8 cellular contexts compared by ENCODE assay signal in the genomic region with DNA sequence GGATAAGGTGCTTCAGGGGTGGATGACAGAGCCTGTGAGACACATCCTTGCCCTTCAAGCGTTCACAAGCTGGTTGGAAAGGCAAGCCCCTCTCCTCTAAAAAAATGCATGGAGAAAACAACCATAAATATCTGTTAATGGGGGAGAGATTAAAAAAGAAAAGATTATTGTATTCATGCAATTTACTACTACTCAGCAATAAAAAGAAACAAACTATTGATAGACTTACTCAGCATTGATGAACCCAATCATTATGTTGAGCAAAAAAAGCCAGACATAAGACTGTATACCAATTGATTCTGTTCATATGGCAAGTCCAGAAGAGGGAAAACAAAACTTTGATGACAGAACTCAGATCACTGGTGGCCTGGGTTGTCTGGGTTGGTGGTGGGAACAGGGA.
"Had no signal": no experiment of that assay in that cellular context is flagged by ENCODE, and none has a peak within 500 bp of the region (broad histone marks: within the 10 kb centered on the region; RNA-seq: fewer than 3 reads in every experiment).

No MANE protein-coding gene starts in this region.

- H2AFZ ChIP-seq: GM23248 had no signal

- H3K36me3 ChIP-seq: HAP-1 had no signal

- DNase-seq: GM23248, GOT3, H7, HFFc6, KG1 had no signal

- H3K9me3 ChIP-seq: HAP-1 had no signal

- H3K4me3 ChIP-seq: GM23248, HAP-1 had no signal

- H3K27ac ChIP-seq: GM23248, HL-60 had no signal

- ATAC-seq: HCT116 had no signal

- H3K9ac ChIP-seq: GM23248 had no signal
